Comparison of ENCODE assay signal across 21 cellular contexts in the genomic region with DNA sequence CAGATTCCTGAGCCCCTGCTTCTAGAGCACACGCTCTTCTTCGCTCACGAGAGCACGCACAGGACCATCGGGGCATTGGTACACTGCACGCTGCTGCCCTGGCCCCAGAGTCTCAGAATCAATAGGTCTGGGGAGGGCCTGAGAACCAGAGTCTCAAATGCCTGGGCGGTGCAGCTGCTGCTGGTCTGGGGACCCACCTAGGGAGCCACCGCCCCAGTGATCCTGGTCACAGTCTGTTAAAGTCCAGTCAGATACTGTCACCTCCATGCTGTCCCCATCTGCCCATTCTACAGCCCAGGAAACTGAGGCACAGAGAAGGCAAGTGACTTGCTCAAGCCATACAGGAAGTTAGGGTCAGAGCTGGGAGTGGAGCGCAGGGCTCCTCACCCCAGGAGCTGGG. TPM values are rescaled to one million over a fixed set of nuclear protein-coding genes. Genes with fewer than 3 reads are reported as not detected.
DNase-seq lines count a peak whose midpoint lies in the region; ATAC-seq, FAIRE-seq and TF ChIP-seq lines count a peak whose summit lies in the region.
"Had no signal": no experiment of that assay in that cellular context is flagged by ENCODE, and none has a peak within 500 bp of the region (broad histone marks: within the 10 kb centered on the region; RNA-seq: fewer than 3 reads in every experiment).

No MANE protein-coding gene starts in this region.

- FAIRE-seq in GM19239 (lab: Jason Lieb, UNC): no peak
- FAIRE-seq: A204.1 had no signal

- H3K4me1 Mint-ChIP-seq in mesothelial cell of epicardium: peaks cover 57% of the 10 kb centered on the region
- H3K4me1 Mint-ChIP-seq: CD4-positive, alpha-beta memory T cell had no signal

- WGBS in esophagus, 2 donors: 81 to 90% methylated on average over 9 of the region's 9 CpGs
- 60% methylated on average over 9 of the region's 9 CpGs for WGBS in urinary bladder

- H3K4me1 ChIP-seq in cardiac muscle cell (ENCODE audit: low read depth) (peaks cover 56% of the 10 kb centered on the region), left ventricle myocardium inferior (no peaks in the 10 kb centered on the region), esophagus (ENCODE audit: control insufficient read depth in 2 of 2, insufficient read depth in 2 of 2, low read length in 1 of 2) (peaks cover 11 to 46% of the 10 kb centered on the region in 2 donors), urinary bladder (ENCODE audit: insufficient read depth) (no peaks in the 10 kb centered on the region)

- no peaks in the 10 kb centered on the region for H3K9me3 Mint-ChIP-seq in mesothelial cell of epicardium
- H3K9me3 Mint-ChIP-seq: CD4-positive, alpha-beta memory T cell; naive B cell; stimulated activated memory B cell treated with anti-CD40 and anti-IgM and Interleukin-4, amounts not matched to agents 10 μg/mL and 1 μg/mL and 100 μg/mL, for 72 hours; T-cell had no signal

- ATAC-seq in GM18861 (IDR thresholded peaks at IDR 0.05; ENCODE audit: unreplicated experiment): no peak
- ATAC-seq: HCT116; stimulated activated memory B cell treated with anti-CD40 and anti-IgM and Interleukin-4, amounts not matched to agents 10 μg/mL and 1 μg/mL and 100 μg/mL, for 72 hours; T-cell had no signal

- peak overlapping the region; percentile 53 for H3K27ac Mint-ChIP-seq in mesothelial cell of epicardium
- H3K27ac Mint-ChIP-seq: activated naive CD8-positive, alpha-beta T cell; CD4-positive, alpha-beta memory T cell; naive B cell; stimulated activated memory B cell treated with anti-CD40 and anti-IgM and Interleukin-4, amounts not matched to agents 10 μg/mL and 1 μg/mL and 100 μg/mL, for 72 hours; T-cell had no signal

- H3K36me3 ChIP-seq in cardiac muscle cell (no peaks in the 10 kb centered on the region), left ventricle myocardium inferior (no peaks in the 10 kb centered on the region), esophagus (ENCODE audit: control insufficient read depth in 2 of 2, insufficient read depth in 2 of 2, low read length in 1 of 2) (peaks cover 0 to 3% of the 10 kb centered on the region in 2 donors), urinary bladder (ENCODE audit: insufficient read depth) (no peaks in the 10 kb centered on the region)

- H3K4me3 Mint-ChIP-seq in mesothelial cell of epicardium: no peak overlapping the region
- H3K4me3 Mint-ChIP-seq: activated naive CD8-positive, alpha-beta T cell; CD4-positive, alpha-beta memory T cell; stimulated activated memory B cell treated with anti-CD40 and anti-IgM and Interleukin-4, amounts not matched to agents 10 μg/mL and 1 μg/mL and 100 μg/mL, for 72 hours; T-cell had no signal

- no peak for TF ChIP-seq CTCF in cardiac muscle cell (IDR thresholded peaks at IDR 0.05; ENCODE audit: low read depth, low read length)
- no peak for TF ChIP-seq CTCF in left ventricle myocardium inferior (IDR thresholded peaks at IDR 0.05; ENCODE audit: borderline replicate concordance)
- no peak for TF ChIP-seq CTCF in mesothelial cell of epicardium (IDR thresholded peaks at IDR 0.05; ENCODE audit: unreplicated experiment)

- H3K27ac ChIP-seq in cardiac muscle cell (peak overlapping the region; percentile 92), left ventricle myocardium inferior (replicated peaks) (no peak overlapping the region), esophagus (ENCODE audit: low read depth in 2 of 2, low read length in 1 of 2) (peak overlapping the region; percentile 27 to 59), urinary bladder (ENCODE audit: low read depth) (peak overlapping the region; percentile 53)

- intact Hi-C loops in left ventricle myocardium inferior (cut with micrococcal nuclease): no loop called here

- H3K4me3 ChIP-seq in cardiac muscle cell: no peak overlapping the region
- H3K4me3 ChIP-seq in left ventricle myocardium inferior: no peak overlapping the region
- no peak overlapping the region for H3K4me3 ChIP-seq in esophagus (ENCODE audit: low read depth in 1 of 2, low read length in 2 of 2)
- no peak overlapping the region for H3K4me3 ChIP-seq in urinary bladder (ENCODE audit: low read depth, low read length)

- H3K36me3 Mint-ChIP-seq in mesothelial cell of epicardium: no peaks in the 10 kb centered on the region
- H3K36me3 Mint-ChIP-seq: activated naive CD8-positive, alpha-beta T cell; CD4-positive, alpha-beta memory T cell; naive B cell; stimulated activated memory B cell treated with anti-CD40 and anti-IgM and Interleukin-4, amounts not matched to agents 10 μg/mL and 1 μg/mL and 100 μg/mL, for 72 hours; T-cell had no signal

- H3K27me3 Mint-ChIP-seq in mesothelial cell of epicardium (ENCODE audit: low read depth): no peaks in the 10 kb centered on the region
- H3K27me3 Mint-ChIP-seq: activated naive CD8-positive, alpha-beta T cell; CD4-positive, alpha-beta memory T cell had no signal

- DNase-seq in cardiac muscle cell (ENCODE audit: low read depth in 1 of 2, low spot score in 1 of 2): no peak
- no peak for DNase-seq in left ventricle myocardium inferior
- no peak for DNase-seq in mesothelial cell of epicardium (ENCODE audit: low spot score in 2 of 2, unreplicated experiment in 2 of 2)
- no peak for DNase-seq in medulla oblongata (ENCODE audit: extremely low spot score)
- DNase-seq in GM19239 (ENCODE audit: insufficient read length, low spot score): no peak
- DNase-seq: CD4-positive, alpha-beta memory T cell; DND-41; effector CD4-positive, alpha-beta T cell; kidney glomerular epithelial cell; naive B cell; NCI-H2227 treated with DMSO at 0.1 percent for 48 hours; stimulated activated CD4-positive, alpha-beta T cell treated with anti-CD3 and anti-CD28 coated beads, Interleukin-12 subunit alpha, Interleukin-12 subunit beta, amount 100 ng/mL, for 4 hours; T-cell had no signal

- H3K9me3 ChIP-seq in cardiac muscle cell (ENCODE audit: low read depth): no peaks in the 10 kb centered on the region
- no peaks in the 10 kb centered on the region for H3K9me3 ChIP-seq in left ventricle myocardium inferior (replicated peaks)
- H3K9me3 ChIP-seq in esophagus (ENCODE audit: control insufficient read depth in 2 of 2, insufficient read depth in 1 of 2, low read depth in 1 of 2, low read length in 1 of 2): no peaks in the 10 kb centered on the region

- H3K27me3 ChIP-seq in cardiac muscle cell: no peaks in the 10 kb centered on the region
- H3K27me3 ChIP-seq in left ventricle myocardium inferior (ENCODE audit: low read depth): no peaks in the 10 kb centered on the region
- H3K27me3 ChIP-seq in esophagus (ENCODE audit: control insufficient read depth in 1 of 2, insufficient read depth in 2 of 2, low read length in 2 of 2): no peaks in the 10 kb centered on the region

RNA-seq across cellular contexts. Expression of a gene that starts 38.0 kb away (rescaled TPM):
- total RNA-seq in cardiac muscle cell: 56.5 and 58.0 TPM in 2 replicates
- polyA plus RNA-seq in cardiac muscle cell: 65.4 and 81.5 TPM in 2 replicates
- total RNA-seq in left ventricle myocardium inferior: 47.5 TPM
- polyA plus RNA-seq in esophagus: 1 to 10 TPM; 3.3 to 6.5 TPM
- total RNA-seq in mesothelial cell of epicardium: 31.8 to 34.0 TPM (median 33.2 TPM) in 3 replicates
- 43.5 TPM for total RNA-seq in urinary bladder
- polyA plus RNA-seq in urinary bladder: 98.2 TPM
- total RNA-seq: HT-29 had no signal
